Comparison of ENCODE assay signal across 8 cellular contexts in genomic region chr16:81366316-81366932, GRCh38. TPM values are rescaled to one million over a fixed set of nuclear protein-coding genes. Genes with fewer than 3 reads are reported as not detected.
DNase-seq lines count a peak whose midpoint lies in the region; ATAC-seq and TF ChIP-seq lines count a peak whose summit lies in the region.

No MANE protein-coding gene starts in this region.

- H4K20me1 ChIP-seq in mammary epithelial cell (ENCODE audit: insufficient read depth, low read length), result no peaks in the 10 kb centered on the region

- H3K27me3 ChIP-seq in HAP-1 (ENCODE audit: low read depth) (no peaks in the 10 kb centered on the region), mammary epithelial cell (ENCODE audit: insufficient read depth, low read length) (no peaks in the 10 kb centered on the region), upper lobe of right lung (no peaks in the 10 kb centered on the region)

- peak; percentile 36 for DNase-seq in DMS53 treated with DMSO at 0.1 percent for 48 hours (lab: John Stamatoyannopoulos, UW; ENCODE audit: unreplicated experiment)
- DNase-seq in HAP-1 (ENCODE audit: low spot score in 2 of 2), result peak; percentile 24 to 54
- peak; percentile 11 for DNase-seq in NCI-H526 treated with DMSO at 0.1 percent for 48 hours (lab: John Stamatoyannopoulos, UW)
- peak; percentile 42 for DNase-seq in mammary epithelial cell
- DNase-seq in left colon, result no peak
- DNase-seq in upper lobe of right lung, result no peak

- H2AFZ ChIP-seq in mammary epithelial cell (ENCODE audit: low read depth, low read length), result no peak overlapping the region

- H3K9me3 ChIP-seq in HAP-1 (no peaks in the 10 kb centered on the region), mammary epithelial cell (replicated peaks; ENCODE audit: insufficient read depth, low read length) (no peaks in the 10 kb centered on the region), upper lobe of right lung (no peaks in the 10 kb centered on the region)

- intact Hi-C loops in mammary epithelial cell (cut with micrococcal nuclease) (loop anchor here (1.0 to 10.0 kb wide), 6 partner anchors 34 to 508 kb away; partner anchors contain the start of gene CMIP), left colon (cut with DNase I, micrococcal nuclease) (loop anchor here in 1 of 2 donors (10.0 kb wide), 1 partner anchor 358 kb away; no protein-coding TSS in a partner anchor), upper lobe of right lung (cut with DNase I) (loop anchor here (5.0 kb wide), 1 partner anchor 356 kb away; no protein-coding TSS in a partner anchor)

- TF ChIP-seq CTCF in mammary epithelial cell (conservative IDR thresholded peaks at IDR 0.05 in 1 of 2, IDR thresholded peaks at IDR 0.05 in 1 of 2; ENCODE audit: extremely low read depth in 1 of 2, insufficient read depth in 1 of 2, low read depth in 1 of 2, low read length in 2 of 2) (peak; percentile 53 to 57), upper lobe of right lung (IDR thresholded peaks at IDR 0.05) (peak; percentile 75)

- H3K27ac ChIP-seq in mammary epithelial cell (ENCODE audit: insufficient read depth, low read depth, low read length) (no peak overlapping the region), upper lobe of right lung (no peak overlapping the region)

- dilution Hi-C loops in mammary epithelial cell (cut with HindIII; ENCODE audit: low sequenced_read_pairs), result no loop called here

- peaks cover 60% of the 10 kb centered on the region for H3K36me3 ChIP-seq in HAP-1 (replicated peaks)
- peaks cover 3% of the 10 kb centered on the region for H3K36me3 ChIP-seq in mammary epithelial cell (ENCODE audit: insufficient read depth, low read length)
- peaks cover 56% of the 10 kb centered on the region for H3K36me3 ChIP-seq in upper lobe of right lung

- in situ Hi-C loops in HAP-1 (cut with MboI; ENCODE audit: low sequenced_read_pairs), result loop anchor here (25.0 kb wide), 1 partner anchor 521 kb away; no protein-coding TSS in a partner anchor
- in situ Hi-C loops in mammary epithelial cell (cut with MboI; ENCODE audit: low sequenced_read_pairs in 2 of 2), result loop anchor here (10.0 kb wide), 1 partner anchor 358 kb away; no protein-coding TSS in a partner anchor

- CTCF ChIA-PET in mammary epithelial cell (lab: Charles Lee; ENCODE audit: low non-redundant PET), result interaction anchor here (0.6 kb wide), 1 partner anchor 310 kb away, joined by 4 read pairs; no protein-coding TSS in a partner anchor

- 52% methylated on average over 12 of the region's 12 CpGs for WGBS in mammary epithelial cell (ENCODE audit: low coverage, missing lambda C conversion rate)

- peak; percentile 67 for ATAC-seq in left colon
- ATAC-seq in upper lobe of right lung, result peak; percentile 85
- ATAC-seq in HG02885 (IDR thresholded peaks at IDR 0.05; ENCODE audit: poor library complexity, unreplicated experiment), result no peak
- no peak for ATAC-seq in HG03045 (IDR thresholded peaks at IDR 0.05; ENCODE audit: unreplicated experiment)

- no peak overlapping the region for H3K9ac ChIP-seq in mammary epithelial cell (ENCODE audit: insufficient read depth, low read length)

- H3K4me1 ChIP-seq in HAP-1 (no peaks in the 10 kb centered on the region), mammary epithelial cell (ENCODE audit: insufficient read depth, low read length) (peaks cover 3% of the 10 kb centered on the region), upper lobe of right lung (no peaks in the 10 kb centered on the region)

- no peak overlapping the region for H3K4me2 ChIP-seq in mammary epithelial cell (ENCODE audit: insufficient read depth, low read depth, low read length)

- no TSS peak for BruUV-seq in mammary epithelial cell (replicated peaks; lab: Mats Ljungman, UMichigan)

- no peaks in the 10 kb centered on the region for H3K79me2 ChIP-seq in mammary epithelial cell (ENCODE audit: insufficient read depth, low read length)

- H3K4me3 ChIP-seq in HAP-1, result no peak overlapping the region
- H3K4me3 ChIP-seq in mammary epithelial cell (replicated peaks in 1 of 3; ENCODE audit: insufficient read depth in 1 of 3, low read depth in 2 of 3, low read length in 3 of 3), result no peak overlapping the region
- no peak overlapping the region for H3K4me3 ChIP-seq in upper lobe of right lung

RNA-seq across cellular contexts. Expression of gene GAN, which starts 51.7 kb away (rescaled TPM):
- total RNA-seq in mammary epithelial cell, result 10 to 100 TPM; 14.9 to 33.2 TPM
- 3.3 TPM for polyA plus RNA-seq in mammary epithelial cell
- polyA minus RNA-seq in mammary epithelial cell, result 18.0 TPM
- 10 to 100 TPM; 16.7 to 18.3 TPM for total RNA-seq in left colon
- 7.3 TPM for total RNA-seq in upper lobe of right lung

Comparison
In these comparisons a context has a peak if more than half of its experiments do, and no peak if none do; other contexts are left out.
1. DNase-seq: peak in DMS53 treated with DMSO at 0.1 percent for 48 hours (single experiment), HAP-1 (2 of 2), NCI-H526 treated with DMSO at 0.1 percent for 48 hours (single experiment) and mammary epithelial cell (single experiment); none in left colon (0 of 2) and upper lobe of right lung (single experiment).
2. ATAC-seq: peak in left colon (single experiment) and upper lobe of right lung (single experiment); none in HG02885 (single experiment) and HG03045 (single experiment).